Comparison of ENCODE assay signal across 34 cellular contexts in the genomic region with DNA sequence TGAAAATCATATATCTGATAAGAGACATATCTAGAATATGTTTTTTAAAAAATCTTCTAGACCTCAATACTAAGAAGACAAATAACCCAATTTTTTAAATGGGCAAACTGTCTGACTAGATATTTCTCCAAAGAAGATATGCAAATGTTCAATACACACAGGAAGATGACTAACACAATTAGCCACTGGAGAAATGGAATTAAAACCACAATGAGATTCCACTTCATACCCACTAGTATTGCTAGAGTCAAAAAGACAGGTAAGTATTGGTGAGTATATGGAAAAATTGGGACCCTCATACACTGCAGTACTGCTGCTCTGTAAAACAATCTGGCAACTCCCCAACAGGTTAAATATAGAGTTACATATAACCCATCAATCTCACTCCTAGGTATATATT. TPM values are rescaled to one million over a fixed set of nuclear protein-coding genes. Genes with fewer than 3 reads are reported as not detected.
DNase-seq lines count a peak whose midpoint lies in the region; ATAC-seq and TF ChIP-seq lines count a peak whose summit lies in the region.
"Had no signal": no experiment of that assay in that cellular context is flagged by ENCODE, and none has a peak within 500 bp of the region (broad histone marks: within the 10 kb centered on the region; RNA-seq: fewer than 3 reads in every experiment).

No MANE protein-coding gene starts in this region.

- H3K9me3 ChIP-seq in RWPE2 (ENCODE audit: severe bottlenecking) = no peaks in the 10 kb centered on the region
- H3K9me3 ChIP-seq in stomach = no peaks in the 10 kb centered on the region
- H3K9me3 ChIP-seq: BLaER1, body of pancreas, transverse colon had no signal

- H3K36me3 ChIP-seq in RWPE2 (ENCODE audit: low read depth) (no peaks in the 10 kb centered on the region), stomach (no peaks in the 10 kb centered on the region)
- H3K36me3 ChIP-seq: BLaER1, transverse colon had no signal

- POLR2A ChIA-PET in RWPE1 (lab: Yijun Ruan, JAX; ENCODE audit: low non-redundant PET) = no interaction called here

- no peak for TF ChIP-seq CTCF in RWPE2 (IDR thresholded peaks at IDR 0.05; ENCODE audit: poor library complexity, severe bottlenecking)
- no peak for TF ChIP-seq CTCF in fibroblast of mammary gland (conservative IDR thresholded peaks at IDR 0.05; ENCODE audit: control insufficient read depth, insufficient read depth, low read depth, low read length)
- no peak for TF ChIP-seq CTCF in stomach (IDR thresholded peaks at IDR 0.05)
- no peak for TF ChIP-seq CTCF in RWPE1 (conservative IDR thresholded peaks at IDR 0.05; ENCODE audit: low read depth)

- H3K9me3 Mint-ChIP-seq in stimulated activated naive CD8-positive, alpha-beta T cell treated with anti-CD3 and anti-CD28 coated beads, Interleukin-15, amount 100 ng/mL, for 72 hours = no peaks in the 10 kb centered on the region
- H3K9me3 Mint-ChIP-seq: activated CD4-positive, alpha-beta T cell treated with anti-CD3 and anti-CD28 coated beads, Interleukin-2, amount 10 ng/mL, durations not matched to agents 24 days and 14 days; activated naive CD4-positive, alpha-beta T cell treated with anti-CD3 and anti-CD28 coated beads, Interleukin-2, amount 50 U/mL, for 72 hours; H9; IgD-negative memory B cell; mesothelial cell of epicardium; natural killer cell had no signal

- peak overlapping the region in 1 of 2 donors; percentile 35 for H3K4me3 Mint-ChIP-seq in stimulated activated naive CD8-positive, alpha-beta T cell treated with anti-CD3 and anti-CD28 coated beads, Interleukin-15, amount 100 ng/mL, for 72 hours
- H3K4me3 Mint-ChIP-seq: activated CD4-positive, alpha-beta T cell treated with anti-CD3 and anti-CD28 coated beads, Interleukin-2, amount 10 ng/mL, durations not matched to agents 24 days and 14 days; activated CD8-positive, alpha-beta memory T cell treated with anti-CD3 and anti-CD28 coated beads, Interleukin-2, amount 10 ng/mL, durations not matched to agents 7 days and 5 days; H9; IgD-negative memory B cell; mesothelial cell of epicardium; natural killer cell had no signal

- H3K4me3 ChIP-seq in RWPE2 (ENCODE audit: severe bottlenecking) = no peak overlapping the region
- no peak overlapping the region for H3K4me3 ChIP-seq in fibroblast of mammary gland (ENCODE audit: control insufficient read depth, low read depth, low read length)
- H3K4me3 ChIP-seq in stomach = no peak overlapping the region
- H3K4me3 ChIP-seq: BLaER1, body of pancreas, transverse colon had no signal

- peaks cover 28% of the 10 kb centered on the region for H3K4me1 Mint-ChIP-seq in stimulated activated naive CD8-positive, alpha-beta T cell treated with anti-CD3 and anti-CD28 coated beads, Interleukin-15, amount 100 ng/mL, for 72 hours
- H3K4me1 Mint-ChIP-seq: H9, IgD-negative memory B cell, mesothelial cell of epicardium, natural killer cell had no signal

- H3K27ac ChIP-seq in RWPE2 (ENCODE audit: poor library complexity, severe bottlenecking) (no peak overlapping the region), stomach (no peak overlapping the region), RWPE1 (no peak overlapping the region)
- H3K27ac ChIP-seq: BLaER1, body of pancreas, transverse colon, VCaP had no signal

- H3K27me3 ChIP-seq in RWPE2 (ENCODE audit: insufficient read depth, poor library complexity, severe bottlenecking) = no peaks in the 10 kb centered on the region
- H3K27me3 ChIP-seq in stomach = no peaks in the 10 kb centered on the region
- H3K27me3 ChIP-seq: BLaER1, body of pancreas had no signal

- no peak overlapping the region for H3K27ac Mint-ChIP-seq in stimulated activated naive CD8-positive, alpha-beta T cell treated with anti-CD3 and anti-CD28 coated beads, Interleukin-15, amount 100 ng/mL, for 72 hours
- H3K27ac Mint-ChIP-seq: activated CD4-positive, alpha-beta T cell treated with anti-CD3 and anti-CD28 coated beads, Interleukin-2, amount 10 ng/mL, durations not matched to agents 24 days and 14 days; activated CD8-positive, alpha-beta memory T cell treated with anti-CD3 and anti-CD28 coated beads, Interleukin-2, amount 10 ng/mL, durations not matched to agents 7 days and 5 days; activated naive CD4-positive, alpha-beta T cell treated with anti-CD3 and anti-CD28 coated beads, Interleukin-2, amount 50 U/mL, for 72 hours; H9; IgD-negative memory B cell; mesothelial cell of epicardium; natural killer cell had no signal

- TF ChIP-seq POLR2A in stomach (IDR thresholded peaks at IDR 0.05) = no peak

- no peak for DNase-seq in stimulated activated naive CD8-positive, alpha-beta T cell treated with anti-CD3 and anti-CD28 coated beads, Interleukin-15, Interleukin-2, amounts not matched to agents 100 U/mL and 50 U/mL, for 24 hours
- DNase-seq in stimulated activated naive CD8-positive, alpha-beta T cell treated with anti-CD3 and anti-CD28 coated beads, Interleukin-15, amount 100 ng/mL, for 72 hours = no peak
- DNase-seq in RWPE2 (ENCODE audit: low spot score) (no peak), fibroblast of mammary gland (ENCODE audit: low read depth) (peak; percentile 5), NCI-H1694 treated with DMSO at 0.1 percent for 48 hours (lab: John Stamatoyannopoulos, UW) (no peak), stomach (no peak), RWPE1 (ENCODE audit: low spot score) (no peak)
- DNase-seq: activated CD8-positive, alpha-beta memory T cell treated with anti-CD3 and anti-CD28 coated beads, Interleukin-2, amount 10 ng/mL, durations not matched to agents 7 days and 5 days; body of pancreas; Caco-2; cerebellar nuclear complex; GF-D8; H9; natural killer cell; NCI-H1436 treated with DMSO at 0.1 percent for 48 hours; NCI-H446; NCI-H82; occipital lobe; OCI-M1; Right ventricle myocardium superior; small intestine; stimulated activated CD4-positive, alpha-beta T cell treated with anti-CD3 and anti-CD28 coated beads, Interleukin-1b, Interleukin-23, amount 100 ng/mL, for 48 hours; stimulated activated CD8-positive, alpha-beta memory T cell treated with anti-CD3 and anti-CD28 coated beads, Interleukin-4, amount 100 ng/mL, for 48 hours; transverse colon had no signal

- intact Hi-C loops in stomach (cut with DNase I; ENCODE audit: low total_unique reads) = loop anchor here (10.0 kb wide), 1 partner anchor 344 kb away; no protein-coding TSS in a partner anchor

- peak; percentile 50 for ATAC-seq in stimulated activated naive CD8-positive, alpha-beta T cell treated with anti-CD3 and anti-CD28 coated beads, Interleukin-15, Interleukin-2, amounts not matched to agents 100 U/mL and 50 U/mL, for 24 hours
- ATAC-seq in stimulated activated naive CD8-positive, alpha-beta T cell treated with anti-CD3 and anti-CD28 coated beads, Interleukin-15, amount 100 ng/mL, for 72 hours = no peak
- peak; percentile 51; the same call in 1 of the 3 replicates for ATAC-seq in RWPE2 (ENCODE audit: low read depth)
- ATAC-seq: activated CD8-positive, alpha-beta memory T cell treated with anti-CD3 and anti-CD28 coated beads, Interleukin-2, amount 10 ng/mL, durations not matched to agents 7 days and 5 days; body of pancreas; natural killer cell had no signal

- peaks cover 77% of the 10 kb centered on the region for H3K27me3 Mint-ChIP-seq in stimulated activated naive CD8-positive, alpha-beta T cell treated with anti-CD3 and anti-CD28 coated beads, Interleukin-15, amount 100 ng/mL, for 72 hours

- H3K4me1 ChIP-seq in RWPE2 (ENCODE audit: insufficient read depth, poor library complexity, severe bottlenecking) (peaks cover 4% of the 10 kb centered on the region), stomach (no peaks in the 10 kb centered on the region)
- H3K4me1 ChIP-seq: body of pancreas, transverse colon had no signal

- no peak for TF ChIP-seq EP300 in stomach (IDR thresholded peaks at IDR 0.05)

- CTCF ChIA-PET in RWPE1 (lab: Yijun Ruan, JAX) = no interaction called here

RNA-seq across cellular contexts. Expression of a gene that starts 33.1 kb away (rescaled TPM):
- total RNA-seq in stomach = not detected
- polyA plus RNA-seq in stomach = not detected
- total RNA-seq: activated CD4-positive, alpha-beta T cell treated with anti-CD3 and anti-CD28 coated beads, Interleukin-2, amount 10 ng/mL, durations not matched to agents 24 days and 14 days; activated CD8-positive, alpha-beta memory T cell treated with anti-CD3 and anti-CD28 coated beads, Interleukin-2, amount 10 ng/mL, durations not matched to agents 7 days and 5 days; activated naive CD4-positive, alpha-beta T cell treated with anti-CD3 and anti-CD28 coated beads, Interleukin-2, amount 50 U/mL, for 72 hours; body of pancreas; Caco-2; glomerular endothelial cell; H9; liver; mesothelial cell of epicardium; natural killer cell; pulmonary artery endothelial cell; Right ventricle myocardium superior; transverse colon had no signal
- polyA plus RNA-seq: AG04450, IgD-negative memory B cell, liver, small intestine had no signal
